27 cellular contexts compared by ENCODE assay signal in the genomic region with DNA sequence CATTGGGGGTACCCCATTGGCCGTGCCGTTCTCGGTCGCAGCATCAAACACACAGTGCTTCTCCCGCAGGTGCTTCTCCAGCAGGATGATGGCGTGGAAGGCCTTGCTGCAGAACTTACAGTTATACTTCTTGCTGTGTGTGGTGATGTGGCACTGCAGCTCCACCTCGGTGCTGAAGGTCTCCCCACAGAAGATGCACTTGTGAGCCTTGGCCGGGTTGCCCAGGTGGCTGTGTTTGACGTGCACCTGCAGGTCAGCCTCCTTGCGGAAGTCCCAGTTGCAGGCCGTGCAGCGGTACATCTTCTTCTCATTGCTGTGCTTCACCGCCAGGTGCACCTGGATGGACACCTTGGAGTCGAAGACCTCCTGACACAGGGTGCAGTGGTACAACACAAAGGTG.
"Had no signal": no experiment of that assay in that cellular context is flagged by ENCODE, and none has a peak within 500 bp of the region (broad histone marks: within the 10 kb centered on the region; RNA-seq: fewer than 3 reads in every experiment).

No MANE protein-coding gene starts in this region.

- H3K4me1 ChIP-seq: right lobe of liver had no signal

- DNase-seq: naive thymus-derived CD8-positive, alpha-beta T cell; nephron progenitor cell; occipital lobe; posterior cingulate gyrus; sigmoid colon; small intestine; stimulated activated CD4-positive, alpha-beta T cell treated with anti-CD3 and anti-CD28 coated beads, Interleukin-12 subunit alpha, Interleukin-12 subunit beta, amount 100 ng/mL, for 4 hours; stimulated activated CD4-positive, alpha-beta T cell treated with anti-CD3 and anti-CD28 coated beads, Interleukin-1b, Interleukin-23, amount 100 ng/mL, for 48 hours; stimulated activated CD4-positive, alpha-beta T cell treated with anti-CD3 and anti-CD28 coated beads, Interleukin-4, amount 100 ng/mL, for 1 hour; stimulated activated CD4-positive, alpha-beta T cell treated with anti-CD3 and anti-CD28 coated beads, Interleukin-4, amount 100 ng/mL, for 4 hours; stimulated activated CD8-positive, alpha-beta memory T cell treated with anti-CD3 and anti-CD28 coated beads, Interleukin-4, amount 100 ng/mL, for 48 hours; stimulated activated naive CD4-positive, alpha-beta T cell; stimulated activated naive CD8-positive, alpha-beta T cell treated with anti-CD3 and anti-CD28 coated beads, Interleukin-15, amount 100 ng/mL, for 72 hours; stimulated activated naive CD8-positive, alpha-beta T cell treated with anti-CD3 and anti-CD28 coated beads, Interleukin-15, Interleukin-2, amounts not matched to agents 100 U/mL and 50 U/mL, for 24 hours; substantia nigra; testis; transverse colon; upper lobe of right lung; uterus had no signal

- ATAC-seq: naive thymus-derived CD8-positive, alpha-beta T cell; psoas muscle; right cardiac atrium; right lobe of liver; stimulated activated memory B cell treated with anti-CD40 and anti-IgM and Interleukin-4, amounts not matched to agents 10 μg/mL and 1 μg/mL and 100 μg/mL, for 72 hours; stimulated activated naive CD8-positive, alpha-beta T cell treated with anti-CD3 and anti-CD28 coated beads, Interleukin-15, amount 100 ng/mL, for 72 hours; stimulated activated naive CD8-positive, alpha-beta T cell treated with anti-CD3 and anti-CD28 coated beads, Interleukin-15, Interleukin-2, amounts not matched to agents 100 U/mL and 50 U/mL, for 24 hours; upper lobe of right lung had no signal

- H3K9ac ChIP-seq: parathyroid adenoma had no signal

- H3K9me3 ChIP-seq: ovary, psoas muscle, right lobe of liver, sigmoid colon, suprapubic skin, testis, tibial artery, transverse colon, upper lobe of right lung, uterus had no signal

- H2AFZ ChIP-seq: parathyroid adenoma had no signal

- H3K27ac ChIP-seq: ovary, parathyroid adenoma, psoas muscle, right lobe of liver, sigmoid colon, suprapubic skin, testis, tibial artery, transverse colon, upper lobe of right lung, uterus had no signal

- H3K27me3 ChIP-seq: ovary, right lobe of liver, sigmoid colon, testis, tibial artery, transverse colon, upper lobe of right lung, uterus had no signal

- H3K36me3 ChIP-seq: ovary, right lobe of liver, transverse colon, upper lobe of right lung, uterus had no signal

- H3K4me3 ChIP-seq: ovary, psoas muscle, right lobe of liver, sigmoid colon, suprapubic skin, testis, tibial artery, transverse colon, upper lobe of right lung, uterus had no signal
